Comparison of ENCODE assay signal across 8 cellular contexts in the genomic region with DNA sequence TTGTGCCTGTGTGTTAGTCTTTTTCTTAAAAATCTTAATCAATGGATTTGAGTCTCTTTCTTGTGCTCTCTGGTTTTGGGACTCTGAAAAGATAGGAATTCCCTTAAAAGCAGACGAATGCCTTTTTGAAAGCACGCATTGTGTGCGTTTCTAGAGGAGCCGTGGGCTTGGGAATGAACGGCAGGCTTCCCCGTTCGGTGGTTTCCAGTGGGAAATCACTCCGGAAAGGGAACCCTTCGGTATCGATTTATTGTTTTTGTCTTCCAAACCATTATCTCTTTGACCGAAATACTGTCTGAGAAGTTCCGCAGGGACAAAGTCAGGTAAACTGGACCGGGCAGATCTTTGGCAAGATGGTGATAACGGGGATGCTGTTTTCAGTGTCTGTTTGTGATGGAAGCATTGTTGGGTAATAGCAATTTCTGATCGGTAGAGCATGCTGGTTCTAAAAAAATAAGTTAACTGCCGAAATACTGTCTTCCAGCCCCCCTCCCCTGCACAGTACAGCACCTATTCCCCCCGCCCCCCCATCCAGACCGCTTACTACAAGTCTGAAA. TPM values are rescaled to one million over a fixed set of nuclear protein-coding genes. Genes with fewer than 3 reads are reported as not detected.
DNase-seq lines count a peak whose midpoint lies in the region; ATAC-seq and TF ChIP-seq lines count a peak whose summit lies in the region.

No MANE protein-coding gene starts in this region.

- no peaks in the 10 kb centered on the region for H3K9me3 Mint-ChIP-seq in activated T-cell treated with anti-CD3 and anti-CD28 coated beads, Interleukin-2, amount 50 U/mL, for 24 hours
- no peaks in the 10 kb centered on the region for H3K9me3 Mint-ChIP-seq in activated T-cell treated with anti-CD3 and anti-CD28 coated beads, Interleukin-2, amount 50 U/mL, for 4 hours
- no peaks in the 10 kb centered on the region for H3K9me3 Mint-ChIP-seq in WTC11

- peaks cover 32% of the 10 kb centered on the region for H3K27me3 Mint-ChIP-seq in activated T-cell treated with anti-CD3 and anti-CD28 coated beads, Interleukin-2, amount 50 U/mL, for 24 hours
- H3K27me3 Mint-ChIP-seq in activated T-cell treated with anti-CD3 and anti-CD28 coated beads, Interleukin-2, amount 50 U/mL, for 4 hours (ENCODE audit: low read depth), result peaks cover 16% of the 10 kb centered on the region
- H3K27me3 Mint-ChIP-seq in WTC11 (ENCODE audit: low read depth), result no peaks in the 10 kb centered on the region

- H3K4me3 ChIP-seq in iPS-11a (ENCODE audit: low read depth, low read length), result peak overlapping the region; percentile 63

- peaks cover 8% of the 10 kb centered on the region for H3K4me1 Mint-ChIP-seq in activated T-cell treated with anti-CD3 and anti-CD28 coated beads, Interleukin-2, amount 50 U/mL, for 24 hours (ENCODE audit: low read depth)
- H3K4me1 Mint-ChIP-seq in activated T-cell treated with anti-CD3 and anti-CD28 coated beads, Interleukin-2, amount 50 U/mL, for 4 hours (ENCODE audit: low read depth), result no peaks in the 10 kb centered on the region
- peaks cover 13% of the 10 kb centered on the region for H3K4me1 Mint-ChIP-seq in WTC11

- peaks cover 2% of the 10 kb centered on the region for H3K36me3 Mint-ChIP-seq in activated T-cell treated with anti-CD3 and anti-CD28 coated beads, Interleukin-2, amount 50 U/mL, for 24 hours (ENCODE audit: low read depth)
- no peaks in the 10 kb centered on the region for H3K36me3 Mint-ChIP-seq in activated T-cell treated with anti-CD3 and anti-CD28 coated beads, Interleukin-2, amount 50 U/mL, for 4 hours (ENCODE audit: insufficient read depth)
- H3K36me3 Mint-ChIP-seq in WTC11, result no peaks in the 10 kb centered on the region

- POLR2A ChIA-PET in WTC11 (lab: Charles Lee), result interaction anchor here (0.6 kb wide), 1 partner anchor 22 kb away, joined by 3 read pairs; no protein-coding TSS in a partner anchor

- no peak overlapping the region for H3K4me3 Mint-ChIP-seq in activated T-cell treated with anti-CD3 and anti-CD28 coated beads, Interleukin-2, amount 50 U/mL, for 24 hours
- no peak overlapping the region for H3K4me3 Mint-ChIP-seq in activated T-cell treated with anti-CD3 and anti-CD28 coated beads, Interleukin-2, amount 50 U/mL, for 4 hours
- no peak overlapping the region for H3K4me3 Mint-ChIP-seq in WTC11

- peak; percentile 34 for DNase-seq in activated T-cell treated with anti-CD3 and anti-CD28 coated beads, Interleukin-2, amount 50 U/mL, for 24 hours
- no peak for DNase-seq in activated T-cell treated with anti-CD3 and anti-CD28 coated beads, Interleukin-2, amount 50 U/mL, for 4 hours
- DNase-seq in WTC11 (ENCODE audit: low spot score) (no peak), HuH-7.5 (ENCODE audit: low spot score) (no peak)
- peak; percentile 12 for DNase-seq in stimulated activated naive CD8-positive, alpha-beta T cell treated with anti-CD3 and anti-CD28 coated beads, Interleukin-15, Interleukin-2, amounts not matched to agents 100 U/mL and 50 U/mL, for 24 hours

- ATAC-seq in activated T-cell treated with anti-CD3 and anti-CD28 coated beads, Interleukin-2, amount 50 U/mL, for 4 hours, result no peak
- ATAC-seq in WTC11 (no peak), HG03175 (IDR thresholded peaks at IDR 0.05; ENCODE audit: unreplicated experiment) (no peak), GM18498 (IDR thresholded peaks at IDR 0.05; ENCODE audit: unreplicated experiment) (no peak)
- ATAC-seq in stimulated activated naive CD8-positive, alpha-beta T cell treated with anti-CD3 and anti-CD28 coated beads, Interleukin-15, Interleukin-2, amounts not matched to agents 100 U/mL and 50 U/mL, for 24 hours, result no peak

- no peak for TF ChIP-seq CTCF in WTC11 (IDR thresholded peaks at IDR 0.05)

- CTCF ChIA-PET in WTC11 (lab: Charles Lee), result no interaction called here

- peak overlapping the region; percentile 77 for H3K27ac Mint-ChIP-seq in activated T-cell treated with anti-CD3 and anti-CD28 coated beads, Interleukin-2, amount 50 U/mL, for 24 hours
- 0 out of 2 replicates have a peak overlapping the region, but pooled peaks have one; percentile 57 for H3K27ac Mint-ChIP-seq in WTC11

TF ChIP-seq in WTC11, 78 proteins besides CTCF, POLR2A, EP300 and RAD21 (continues in another document):
- no peak for TF ChIP-seq NFE2L1 (CRISPR knock-in tag; IDR thresholded peaks at IDR 0.05)
- TF ChIP-seq, protein P1, sequence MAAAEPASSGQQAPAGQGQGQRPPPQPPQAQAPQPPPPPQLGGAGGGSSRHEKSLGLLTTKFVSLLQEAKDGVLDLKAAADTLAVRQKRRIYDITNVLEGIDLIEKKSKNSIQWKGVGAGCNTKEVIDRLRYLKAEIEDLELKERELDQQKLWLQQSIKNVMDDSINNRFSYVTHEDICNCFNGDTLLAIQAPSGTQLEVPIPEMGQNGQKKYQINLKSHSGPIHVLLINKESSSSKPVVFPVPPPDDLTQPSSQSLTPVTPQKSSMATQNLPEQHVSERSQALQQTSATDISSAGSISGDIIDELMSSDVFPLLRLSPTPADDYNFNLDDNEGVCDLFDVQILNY (CRISPR knock-in tag; IDR thresholded peaks at IDR 0.05), result no peak
- no peak for TF ChIP-seq NR2C2 (CRISPR knock-in tag; IDR thresholded peaks at IDR 0.05)
- no peak for TF ChIP-seq GRHL2 (CRISPR knock-in tag; IDR thresholded peaks at IDR 0.05; ENCODE audit: insufficient replicate concordance, severe bottlenecking)
- no peak for TF ChIP-seq ZNF423 (CRISPR knock-in tag; IDR thresholded peaks at IDR 0.05)
- no peak for TF ChIP-seq ZNF396 (CRISPR knock-in tag; IDR thresholded peaks at IDR 0.05; ENCODE audit: borderline replicate concordance)
- TF ChIP-seq, protein P2, sequence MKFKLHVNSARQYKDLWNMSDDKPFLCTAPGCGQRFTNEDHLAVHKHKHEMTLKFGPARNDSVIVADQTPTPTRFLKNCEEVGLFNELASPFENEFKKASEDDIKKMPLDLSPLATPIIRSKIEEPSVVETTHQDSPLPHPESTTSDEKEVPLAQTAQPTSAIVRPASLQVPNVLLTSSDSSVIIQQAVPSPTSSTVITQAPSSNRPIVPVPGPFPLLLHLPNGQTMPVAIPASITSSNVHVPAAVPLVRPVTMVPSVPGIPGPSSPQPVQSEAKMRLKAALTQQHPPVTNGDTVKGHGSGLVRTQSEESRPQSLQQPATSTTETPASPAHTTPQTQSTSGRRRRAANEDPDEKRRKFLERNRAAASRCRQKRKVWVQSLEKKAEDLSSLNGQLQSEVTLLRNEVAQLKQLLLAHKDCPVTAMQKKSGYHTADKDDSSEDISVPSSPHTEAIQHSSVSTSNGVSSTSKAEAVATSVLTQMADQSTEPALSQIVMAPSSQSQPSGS (CRISPR knock-in tag; IDR thresholded peaks at IDR 0.05; ENCODE audit: borderline replicate concordance, low read depth), result no peak
- TF ChIP-seq, protein P3, sequence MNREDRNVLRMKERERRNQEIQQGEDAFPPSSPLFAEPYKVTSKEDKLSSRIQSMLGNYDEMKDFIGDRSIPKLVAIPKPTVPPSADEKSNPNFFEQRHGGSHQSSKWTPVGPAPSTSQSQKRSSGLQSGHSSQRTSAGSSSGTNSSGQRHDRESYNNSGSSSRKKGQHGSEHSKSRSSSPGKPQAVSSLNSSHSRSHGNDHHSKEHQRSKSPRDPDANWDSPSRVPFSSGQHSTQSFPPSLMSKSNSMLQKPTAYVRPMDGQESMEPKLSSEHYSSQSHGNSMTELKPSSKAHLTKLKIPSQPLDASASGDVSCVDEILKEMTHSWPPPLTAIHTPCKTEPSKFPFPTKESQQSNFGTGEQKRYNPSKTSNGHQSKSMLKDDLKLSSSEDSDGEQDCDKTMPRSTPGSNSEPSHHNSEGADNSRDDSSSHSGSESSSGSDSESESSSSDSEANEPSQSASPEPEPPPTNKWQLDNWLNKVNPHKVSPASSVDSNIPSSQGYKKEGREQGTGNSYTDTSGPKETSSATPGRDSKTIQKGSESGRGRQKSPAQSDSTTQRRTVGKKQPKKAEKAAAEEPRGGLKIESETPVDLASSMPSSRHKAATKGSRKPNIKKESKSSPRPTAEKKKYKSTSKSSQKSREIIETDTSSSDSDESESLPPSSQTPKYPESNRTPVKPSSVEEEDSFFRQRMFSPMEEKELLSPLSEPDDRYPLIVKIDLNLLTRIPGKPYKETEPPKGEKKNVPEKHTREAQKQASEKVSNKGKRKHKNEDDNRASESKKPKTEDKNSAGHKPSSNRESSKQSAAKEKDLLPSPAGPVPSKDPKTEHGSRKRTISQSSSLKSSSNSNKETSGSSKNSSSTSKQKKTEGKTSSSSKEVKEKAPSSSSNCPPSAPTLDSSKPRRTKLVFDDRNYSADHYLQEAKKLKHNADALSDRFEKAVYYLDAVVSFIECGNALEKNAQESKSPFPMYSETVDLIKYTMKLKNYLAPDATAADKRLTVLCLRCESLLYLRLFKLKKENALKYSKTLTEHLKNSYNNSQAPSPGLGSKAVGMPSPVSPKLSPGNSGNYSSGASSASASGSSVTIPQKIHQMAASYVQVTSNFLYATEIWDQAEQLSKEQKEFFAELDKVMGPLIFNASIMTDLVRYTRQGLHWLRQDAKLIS (CRISPR knock-in tag; IDR thresholded peaks at IDR 0.05; ENCODE audit: borderline replicate concordance), result no peak
- TF ChIP-seq, protein P4, sequence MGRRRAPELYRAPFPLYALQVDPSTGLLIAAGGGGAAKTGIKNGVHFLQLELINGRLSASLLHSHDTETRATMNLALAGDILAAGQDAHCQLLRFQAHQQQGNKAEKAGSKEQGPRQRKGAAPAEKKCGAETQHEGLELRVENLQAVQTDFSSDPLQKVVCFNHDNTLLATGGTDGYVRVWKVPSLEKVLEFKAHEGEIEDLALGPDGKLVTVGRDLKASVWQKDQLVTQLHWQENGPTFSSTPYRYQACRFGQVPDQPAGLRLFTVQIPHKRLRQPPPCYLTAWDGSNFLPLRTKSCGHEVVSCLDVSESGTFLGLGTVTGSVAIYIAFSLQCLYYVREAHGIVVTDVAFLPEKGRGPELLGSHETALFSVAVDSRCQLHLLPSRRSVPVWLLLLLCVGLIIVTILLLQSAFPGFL (CRISPR knock-in tag; IDR thresholded peaks at IDR 0.05; ENCODE audit: borderline replicate concordance), result no peak
- TF ChIP-seq, protein P5, sequence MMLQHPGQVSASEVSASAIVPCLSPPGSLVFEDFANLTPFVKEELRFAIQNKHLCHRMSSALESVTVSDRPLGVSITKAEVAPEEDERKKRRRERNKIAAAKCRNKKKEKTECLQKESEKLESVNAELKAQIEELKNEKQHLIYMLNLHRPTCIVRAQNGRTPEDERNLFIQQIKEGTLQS (CRISPR knock-in tag; conservative IDR thresholded peaks at IDR 0.05), result no peak
- TF ChIP-seq, protein P6, sequence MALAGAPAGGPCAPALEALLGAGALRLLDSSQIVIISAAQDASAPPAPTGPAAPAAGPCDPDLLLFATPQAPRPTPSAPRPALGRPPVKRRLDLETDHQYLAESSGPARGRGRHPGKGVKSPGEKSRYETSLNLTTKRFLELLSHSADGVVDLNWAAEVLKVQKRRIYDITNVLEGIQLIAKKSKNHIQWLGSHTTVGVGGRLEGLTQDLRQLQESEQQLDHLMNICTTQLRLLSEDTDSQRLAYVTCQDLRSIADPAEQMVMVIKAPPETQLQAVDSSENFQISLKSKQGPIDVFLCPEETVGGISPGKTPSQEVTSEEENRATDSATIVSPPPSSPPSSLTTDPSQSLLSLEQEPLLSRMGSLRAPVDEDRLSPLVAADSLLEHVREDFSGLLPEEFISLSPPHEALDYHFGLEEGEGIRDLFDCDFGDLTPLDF (CRISPR knock-in tag; IDR thresholded peaks at IDR 0.05), result no peak

RNA-seq across cellular contexts. Expression of a gene that starts 0.4 kb away (rescaled TPM):
- total RNA-seq in activated T-cell treated with anti-CD3 and anti-CD28 coated beads, Interleukin-2, amount 50 U/mL, for 4 hours, result 1 to 10 TPM; 6.2 to 9.2 (median 7.6) TPM
- total RNA-seq in WTC11 (2021), result 5.9 to 9.6 TPM (median 6.3 TPM) in 3 replicates

Comparison
In these comparisons a context has a peak if more than half of its experiments do, and no peak if none do; other contexts are left out.
1. DNase-seq: peak in activated T-cell treated with anti-CD3 and anti-CD28 coated beads, Interleukin-2, amount 50 U/mL, for 24 hours (single experiment) and stimulated activated naive CD8-positive, alpha-beta T cell treated with anti-CD3 and anti-CD28 coated beads, Interleukin-15, Interleukin-2, amounts not matched to agents 100 U/mL and 50 U/mL, for 24 hours (single experiment); none in activated T-cell treated with anti-CD3 and anti-CD28 coated beads, Interleukin-2, amount 50 U/mL, for 4 hours (single experiment), WTC11 (single experiment) and HuH-7.5 (single experiment).